In the genomic region with DNA sequence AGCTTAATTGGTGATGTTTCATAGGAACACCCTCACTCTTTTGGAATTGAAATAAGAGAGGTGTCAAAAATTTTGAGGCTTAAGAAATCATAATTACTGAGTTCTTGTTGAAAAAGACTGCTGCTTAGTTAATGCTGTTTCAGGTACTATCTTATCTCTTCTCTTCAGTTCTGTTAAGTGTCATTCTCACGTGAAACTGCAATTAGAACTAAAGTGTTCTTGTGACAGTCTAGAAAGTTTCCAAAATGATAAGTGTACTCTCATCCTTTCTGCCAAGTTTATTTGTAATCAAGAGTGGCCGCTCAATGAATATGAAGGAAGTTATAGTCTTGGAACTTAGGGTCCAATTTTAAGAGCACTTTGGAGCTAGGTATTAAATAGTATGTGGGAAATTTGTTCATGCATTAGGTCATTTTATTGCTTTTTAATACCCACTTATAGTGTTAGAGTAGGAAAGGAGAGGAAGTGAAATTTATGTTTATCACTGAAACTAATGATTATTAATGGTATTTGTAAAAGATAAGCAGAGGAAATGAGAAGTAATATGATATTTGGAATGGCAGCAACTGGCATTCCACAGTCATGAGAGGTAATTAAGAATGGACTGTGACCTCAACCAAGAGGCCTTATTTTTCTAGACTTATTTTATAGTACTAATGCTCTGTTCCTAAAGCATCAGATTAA, we compare ENCODE assay signal across 12 cellular contexts. TPM values are rescaled to one million over a fixed set of nuclear protein-coding genes. Genes with fewer than 3 reads are reported as not detected.
A peak's percentile ranks its signal among the peaks of the same experiment; 100 is the strongest.
DNase-seq lines count a peak whose midpoint lies in the region; ATAC-seq and TF ChIP-seq lines count a peak whose summit lies in the region.
"Had no signal": no experiment of that assay in that cellular context is flagged by ENCODE, and none has a peak within 500 bp of the region (broad histone marks: within the 10 kb centered on the region; RNA-seq: fewer than 3 reads in every experiment).

No MANE protein-coding gene starts in this region.

- H3K36me3 ChIP-seq in skeletal muscle satellite cell (ENCODE audit: insufficient read depth, low read length) = no peaks in the 10 kb centered on the region
- no peaks in the 10 kb centered on the region for H3K36me3 ChIP-seq in HAP-1 (replicated peaks)
- H3K36me3 ChIP-seq: lower lobe of right lung had no signal

- H3K9ac ChIP-seq in skeletal muscle satellite cell (ENCODE audit: low read depth, low read length) = peak overlapping the region; percentile 16

- H3K9me3 ChIP-seq in skeletal muscle satellite cell (replicated peaks; ENCODE audit: low read length) = no peaks in the 10 kb centered on the region
- no peaks in the 10 kb centered on the region for H3K9me3 ChIP-seq in HAP-1

- peaks cover 31% of the 10 kb centered on the region for H3K4me1 ChIP-seq in skeletal muscle satellite cell (ENCODE audit: control insufficient read depth, insufficient read depth, low read length)
- H3K4me1 ChIP-seq in HAP-1 = no peaks in the 10 kb centered on the region

- H3K4me3 ChIP-seq in fibroblast of mammary gland (ENCODE audit: control insufficient read depth, low read depth, low read length) (no peak overlapping the region), skeletal muscle satellite cell (ENCODE audit: low read length) (no peak overlapping the region), HAP-1 (no peak overlapping the region)
- H3K4me3 ChIP-seq: lower lobe of right lung had no signal

- ATAC-seq in GM19395 (IDR thresholded peaks at IDR 0.05; ENCODE audit: unreplicated experiment) = no peak
- ATAC-seq: lower lobe of right lung, Panc1 had no signal

- DNase-seq in NCI-H1417 (lab: John Stamatoyannopoulos, UW) (peak in 2 of 3 experiments; percentile 10 to 53), NCI-H1417 treated with DMSO at 0.1 percent for 48 hours (lab: John Stamatoyannopoulos, UW) (no peak), NCI-H226 (peak; percentile 36), fibroblast of mammary gland (ENCODE audit: low read depth) (peak; percentile 49), hypothalamus (lab: John Stamatoyannopoulos, UW) (no peak), HAP-1 (ENCODE audit: low spot score in 2 of 2) (no peak)
- DNase-seq: 8988T, lower lobe of right lung, NCI-H2081 treated with DMSO at 0.1 percent for 48 hours had no signal

- H3K4me2 ChIP-seq in skeletal muscle satellite cell (ENCODE audit: low read length) = peak overlapping the region; percentile 53

- H3K27me3 ChIP-seq in skeletal muscle satellite cell (ENCODE audit: control insufficient read depth, insufficient read depth, low read length) (no peaks in the 10 kb centered on the region), HAP-1 (ENCODE audit: low read depth) (no peaks in the 10 kb centered on the region)

- in situ Hi-C loops in HAP-1 (cut with MboI; ENCODE audit: low sequenced_read_pairs) = no loop called here

- TF ChIP-seq CTCF in fibroblast of mammary gland (conservative IDR thresholded peaks at IDR 0.05; ENCODE audit: control insufficient read depth, insufficient read depth, low read depth, low read length) = no peak

RNA-seq across cellular contexts. Expression of gene XRCC4, which starts 20.4 kb away (rescaled TPM):
- total RNA-seq in skeletal muscle satellite cell (2012; rRNA removed) = 14.2 and 14.4 TPM in 2 replicates

RNA-seq across cellular contexts. Expression of gene TMEM167A, which starts 20.5 kb away (rescaled TPM):
- 54.8 and 64.9 TPM in 2 replicates for total RNA-seq in skeletal muscle satellite cell (2012; rRNA removed)

Comparison
In these comparisons a context has a peak if more than half of its experiments do, and no peak if none do; other contexts are left out.
1. DNase-seq: peak in NCI-H1417 (2 of 3), NCI-H226 (single experiment) and fibroblast of mammary gland (single experiment); none in NCI-H1417 treated with DMSO at 0.1 percent for 48 hours (single experiment), hypothalamus (0 of 51) and HAP-1 (0 of 2).